8 cellular contexts compared by ENCODE assay signal in genomic region chr17:78176548-78177025, GRCh38. TPM values are rescaled to one million over a fixed set of nuclear protein-coding genes. Genes with fewer than 3 reads are reported as not detected.
DNase-seq lines count a peak whose midpoint lies in the region; ATAC-seq, FAIRE-seq and TF ChIP-seq lines count a peak whose summit lies in the region.

No MANE protein-coding gene starts in this region.

- TF ChIP-seq CTCF in 22Rv1 (IDR thresholded peaks at IDR 0.05) (peak; percentile 96), PC-3 (conservative IDR thresholded peaks at IDR 0.05; ENCODE audit: low read depth, low read length) (peak; percentile 83), gastroesophageal sphincter (IDR thresholded peaks at IDR 0.05) (peak in 3 of 4 experiments; percentile 83 to 95 (median 91))

- peaks cover 87% of the 10 kb centered on the region for H3K36me3 Mint-ChIP-seq in activated T-helper 17 cell treated with anti-CD3 and anti-CD28 coated beads, Interleukin-2, amount 50 U/mL, for 72 hours (ENCODE audit: low read depth)

- no peak overlapping the region for H2AFZ ChIP-seq in PC-3 (ENCODE audit: low read length)

- no peak overlapping the region for H3K4me2 ChIP-seq in PC-3 (ENCODE audit: low read length)

- H3K9me3 ChIP-seq in PC-3 (ENCODE audit: low read length) = no peaks in the 10 kb centered on the region
- no peaks in the 10 kb centered on the region for H3K9me3 ChIP-seq in gastroesophageal sphincter

- TF ChIP-seq POLR2A in gastroesophageal sphincter (IDR thresholded peaks at IDR 0.05) = no peak

- DNase-seq in PC-3 (peak; percentile 44), posterior vena cava (ENCODE audit: low spot score) (peak; percentile 93), urothelium cell line (ENCODE audit: low spot score) (peak; percentile 60)

- WGBS in gastroesophageal sphincter (ENCODE audit: low coverage in 1 of 2), 2 donors = 10 to 73% methylated on average over 2 to 4 of the region's 14 CpGs

- H3K27me3 Mint-ChIP-seq in activated T-helper 17 cell treated with anti-CD3 and anti-CD28 coated beads, Interleukin-2, amount 50 U/mL, for 72 hours = no peaks in the 10 kb centered on the region

- intact Hi-C loops in PC-3 (cut with micrococcal nuclease) (loop anchor here (2.0 kb wide), 1 partner anchor 64 kb away; no protein-coding TSS in a partner anchor), posterior vena cava (cut with DNase I) (loop anchor here (2.0 to 5.0 kb wide), 2 partner anchors 64 kb away; no protein-coding TSS in a partner anchor)

- H3K9me2 ChIP-seq in PC-3 (replicated peaks; ENCODE audit: low read length) = no peaks in the 10 kb centered on the region

- peaks cover 49% of the 10 kb centered on the region for H3K36me3 ChIP-seq in PC-3 (ENCODE audit: low read depth, low read length)
- peaks cover 0 to 6% of the 10 kb centered on the region in 2 donors for H3K36me3 ChIP-seq in gastroesophageal sphincter

- CTCF ChIA-PET in PC-3 (lab: Charles Lee) = interaction anchor here (1.0 kb wide), 3 partner anchors 30 to 92 kb away, joined by 3 to 5 read pairs (median 4); no protein-coding TSS in a partner anchor

- H3K27ac Mint-ChIP-seq in activated T-helper 17 cell treated with anti-CD3 and anti-CD28 coated beads, Interleukin-2, amount 50 U/mL, for 72 hours = no peak overlapping the region

- no peaks in the 10 kb centered on the region for H3K9me3 Mint-ChIP-seq in activated T-helper 17 cell treated with anti-CD3 and anti-CD28 coated beads, Interleukin-2, amount 50 U/mL, for 72 hours

- peaks cover 32% of the 10 kb centered on the region for H3K4me1 Mint-ChIP-seq in activated T-helper 17 cell treated with anti-CD3 and anti-CD28 coated beads, Interleukin-2, amount 50 U/mL, for 72 hours

- FAIRE-seq in urothelium cell line (lab: Jason Lieb, UNC) = peak; percentile 5

- POLR2A ChIA-PET in PC-3 (lab: Charles Lee; ENCODE audit: unreplicated experiment) = no interaction called here

- no peak for TF ChIP-seq EP300 in gastroesophageal sphincter (IDR thresholded peaks at IDR 0.05)

- peak overlapping the region; percentile 98 for H3K27ac ChIP-seq in 22Rv1
- H3K27ac ChIP-seq in PC-3 (ENCODE audit: low read length) = no peak overlapping the region
- H3K27ac ChIP-seq in gastroesophageal sphincter = peak overlapping the region in 3 of 4 donors; percentile 91 to 98 (median 98)

- peaks cover 8% of the 10 kb centered on the region; the same call in 1 of the 2 replicates for H3K79me2 ChIP-seq in PC-3 (ENCODE audit: low read length)

- H3K27me3 ChIP-seq in PC-3 (ENCODE audit: low read length) (no peaks in the 10 kb centered on the region), gastroesophageal sphincter (no peaks in the 10 kb centered on the region)

- H3K4me3 ChIP-seq in PC-3 (ENCODE audit: low read length) (no peak overlapping the region), gastroesophageal sphincter (no peak overlapping the region)

- H3K4me1 ChIP-seq in PC-3 (ENCODE audit: insufficient read depth, low read length) = peaks cover 12% of the 10 kb centered on the region; the same call in 1 of the 2 replicates
- H3K4me1 ChIP-seq in gastroesophageal sphincter = peaks cover 0 to 100% (median 59%) of the 10 kb centered on the region in 3 donors

- H4K20me1 ChIP-seq in PC-3 (ENCODE audit: low read length) = 0 out of 2 replicates have a peak, but pooled peaks cover 10% of the 10 kb centered on the region

- H3K4me3 Mint-ChIP-seq in activated T-helper 17 cell treated with anti-CD3 and anti-CD28 coated beads, Interleukin-2, amount 50 U/mL, for 72 hours = no peak overlapping the region

- peaks cover 23% of the 10 kb centered on the region for H3F3A ChIP-seq in PC-3 (ENCODE audit: low read length, unreplicated experiment)

- ATAC-seq in GM18907 (IDR thresholded peaks at IDR 0.05; ENCODE audit: unreplicated experiment) = peak; percentile 39
- ATAC-seq in PC-3 = peak; percentile 7; the same call in 1 of the 2 replicates
- peak; percentile 71 for ATAC-seq in activated T-helper 17 cell treated with anti-CD3 and anti-CD28 coated beads, Interleukin-2, amount 50 U/mL, for 72 hours (replicated peaks)
- ATAC-seq in gastroesophageal sphincter = no peak
- no peak for ATAC-seq in GM19328 (IDR thresholded peaks at IDR 0.05; ENCODE audit: unreplicated experiment)

- no peak overlapping the region for H3K9ac ChIP-seq in PC-3 (ENCODE audit: low read length)

- no TSS peak for BruUV-seq in PC-3 (replicated peaks; lab: Mats Ljungman, UMichigan)

RNA-seq across cellular contexts. Expression of gene SYNGR2, which starts 8.2 kb away (rescaled TPM):
- total RNA-seq in PC-3 (2014; rRNA removed) (213 and 220 TPM in 2 replicates), gastroesophageal sphincter (100 to 1,000 TPM in 1 of 4 donors, 10 to 100 TPM in 3; 49.9 to 151 (median 81.2) TPM), posterior vena cava (10 to 100 TPM; 44.5 to 58.1 TPM)
- total RNA-seq in activated T-helper 17 cell treated with anti-CD3 and anti-CD28 coated beads, Interleukin-2, amount 50 U/mL, for 72 hours = 100 to 1,000 TPM in 1 of 2 donors, 10 to 100 TPM in 1; 90.4 to 118 TPM

RNA-seq across cellular contexts. Expression of gene TK1, which starts 10.3 kb away (rescaled TPM):
- total RNA-seq in PC-3 (2014; rRNA removed) (340 and 430 TPM in 2 replicates), gastroesophageal sphincter (10 to 100 TPM in 2 of 4 donors, 1 to 10 TPM in 2; 3.4 to 24.8 (median 12.1) TPM), posterior vena cava (1 to 10 TPM; 1.1 to 1.4 TPM)
- 100 to 1,000 TPM; 149 to 181 TPM for total RNA-seq in activated T-helper 17 cell treated with anti-CD3 and anti-CD28 coated beads, Interleukin-2, amount 50 U/mL, for 72 hours

RNA-seq across cellular contexts. Expression of gene AFMID, which starts 10.6 kb away (rescaled TPM):
- 53.1 and 58.9 TPM in 2 replicates for total RNA-seq in PC-3 (2014; rRNA removed)
- 10 to 100 TPM; 44.2 to 59.4 TPM for total RNA-seq in activated T-helper 17 cell treated with anti-CD3 and anti-CD28 coated beads, Interleukin-2, amount 50 U/mL, for 72 hours
- total RNA-seq in gastroesophageal sphincter = 10 to 100 TPM; 14.9 to 43.9 (median 31.6) TPM
- total RNA-seq in posterior vena cava = 10 to 100 TPM in 1 of 2 donors, 1 to 10 TPM in 1; 6.1 to 13.6 TPM

RNA-seq across cellular contexts. Expression of gene C17orf99, which starts 30.4 kb away (rescaled TPM):
- 3.2 TPM in 1 of 2 replicates, not detected in the other for total RNA-seq in PC-3 (2014; rRNA removed)
- under 1 TPM; 0.67 to 0.82 TPM for total RNA-seq in activated T-helper 17 cell treated with anti-CD3 and anti-CD28 coated beads, Interleukin-2, amount 50 U/mL, for 72 hours
- not detected for total RNA-seq in gastroesophageal sphincter
- not detected for total RNA-seq in posterior vena cava

RNA-seq across cellular contexts. Expression of gene BIRC5, which starts 37.5 kb away (rescaled TPM):
- total RNA-seq in PC-3 (2014; rRNA removed) = 271 and 304 TPM in 2 replicates
- total RNA-seq in activated T-helper 17 cell treated with anti-CD3 and anti-CD28 coated beads, Interleukin-2, amount 50 U/mL, for 72 hours = 100 to 1,000 TPM in 1 of 2 donors, 10 to 100 TPM in 1; 68.6 to 104 TPM
- total RNA-seq in gastroesophageal sphincter = 1 to 10 TPM in 1 of 4 donors, under 1 TPM in 1, not detected in 2; 0.27 to 1.6 TPM
- 1 to 10 TPM in 1 of 2 donors, under 1 TPM in 1; 0.19 to 1.7 TPM for total RNA-seq in posterior vena cava

Comparison
In these comparisons a context has a peak if more than half of its experiments do, and no peak if none do; other contexts are left out.
1. ATAC-seq: peak in GM18907 (single experiment), PC-3 (single experiment) and activated T-helper 17 cell treated with anti-CD3 and anti-CD28 coated beads, Interleukin-2, amount 50 U/mL, for 72 hours (single experiment); none in gastroesophageal sphincter (single experiment) and GM19328 (single experiment).
2. RNA of gene TK1, which starts 10.3 kb away (total RNA-seq): 340 to 430 TPM in PC-3 and 149 to 181 TPM in activated T-helper 17 cell treated with anti-CD3 and anti-CD28 coated beads, Interleukin-2, amount 50 U/mL, for 72 hours; 3.4 to 24.8 TPM in gastroesophageal sphincter and 1.1 to 1.4 TPM in posterior vena cava; every median in the first group is over 4 times any median in the second.
3. Peak in every context shown above with its lines, with median percentiles within 50 percentile points of each other: CTCF ChIP-seq and DNase-seq.